In genomic region chr2:113390133-113390849, GRCh38 we compare ENCODE assay signal across 8 cellular contexts. TPM values are rescaled to one million over a fixed set of nuclear protein-coding genes. Genes with fewer than 3 reads are reported as not detected.
DNase-seq lines count a peak whose midpoint lies in the region; ATAC-seq and TF ChIP-seq lines count a peak whose summit lies in the region.

No MANE protein-coding gene starts in this region.

- TF ChIP-seq CTCF in colonic mucosa (IDR thresholded peaks at IDR 0.05) = peak; percentile 91

- H3K9me3 ChIP-seq in colonic mucosa = no peaks in the 10 kb centered on the region

- H3K27ac Mint-ChIP-seq in T-helper 2 cell treated with Interferon-gamma antibody and Interleukin-4, amounts not matched to agents 5 μg/mL and 100 μg/mL, for 36 hours = peak overlapping the region; percentile 73

- ATAC-seq in Right ventricle myocardium inferior = peak; percentile 78
- peak; percentile 92 for ATAC-seq in HG03097 (IDR thresholded peaks at IDR 0.05; ENCODE audit: low FRiP score, unreplicated experiment)

- no peaks in the 10 kb centered on the region for H3K4me1 ChIP-seq in colonic mucosa

- H3K9ac ChIP-seq in colonic mucosa (ENCODE audit: low read depth in 2 of 2, low read length in 2 of 2) = no peak overlapping the region

- no peaks in the 10 kb centered on the region for H3K9me3 Mint-ChIP-seq in T-helper 2 cell treated with Interferon-gamma antibody and Interleukin-4, amounts not matched to agents 5 μg/mL and 100 μg/mL, for 36 hours

- peaks cover 9% of the 10 kb centered on the region for H3K4me1 Mint-ChIP-seq in T-helper 2 cell treated with Interferon-gamma antibody and Interleukin-4, amounts not matched to agents 5 μg/mL and 100 μg/mL, for 36 hours (ENCODE audit: low read depth)

- no peak for DNase-seq in Right ventricle myocardium inferior (ENCODE audit: missing footprints)
- DNase-seq in cardiac septum (ENCODE audit: low spot score) = no peak
- DNase-seq in T-helper 2 cell treated with Interferon-gamma antibody and Interleukin-4, amounts not matched to agents 5 μg/mL and 100 μg/mL, for 36 hours (ENCODE audit: low spot score) = peak; percentile 51
- DNase-seq in colonic mucosa = peak; percentile 84
- peak; percentile 89 for DNase-seq in medulla oblongata (ENCODE audit: extremely low spot score)
- DNase-seq in stimulated activated CD8-positive, alpha-beta memory T cell treated with anti-CD3 and anti-CD28 coated beads, Interleukin-15, amount 100 ng/mL, for 24 hours (ENCODE audit: low read depth) = peak; percentile 2
- no peak for DNase-seq in DMS153 (lab: John Stamatoyannopoulos, UW)

- no peaks in the 10 kb centered on the region for H3K27me3 ChIP-seq in colonic mucosa

- H3K27me3 Mint-ChIP-seq in T-helper 2 cell treated with Interferon-gamma antibody and Interleukin-4, amounts not matched to agents 5 μg/mL and 100 μg/mL, for 36 hours (ENCODE audit: low read depth) = peaks cover 36% of the 10 kb centered on the region

- peaks cover 2% of the 10 kb centered on the region for H3K36me3 Mint-ChIP-seq in T-helper 2 cell treated with Interferon-gamma antibody and Interleukin-4, amounts not matched to agents 5 μg/mL and 100 μg/mL, for 36 hours (ENCODE audit: low read depth)

- no peak overlapping the region for H3K27ac ChIP-seq in colonic mucosa

- no peaks in the 10 kb centered on the region for H3K36me3 ChIP-seq in colonic mucosa

- intact Hi-C loops in Right ventricle myocardium inferior (cut with DNase I) (no loop called here), cardiac septum (cut with DNase I) (no loop called here), colonic mucosa (cut with DNase I) (no loop called here)

- peak overlapping the region; percentile 80 for H3K4me3 Mint-ChIP-seq in T-helper 2 cell treated with Interferon-gamma antibody and Interleukin-4, amounts not matched to agents 5 μg/mL and 100 μg/mL, for 36 hours

- no peak overlapping the region for H3K4me3 ChIP-seq in colonic mucosa

RNA-seq across cellular contexts. Expression of gene ZNG1B, which starts 47.2 kb away (rescaled TPM):
- total RNA-seq in Right ventricle myocardium inferior (33.9 TPM), cardiac septum (28.6 TPM), colonic mucosa (10 to 100 TPM; 27.4 to 33.5 TPM)

Comparison
In these comparisons a context has a peak if more than half of its experiments do, and no peak if none do; other contexts are left out.
1. DNase-seq: peak in T-helper 2 cell treated with Interferon-gamma antibody and Interleukin-4, amounts not matched to agents 5 μg/mL and 100 μg/mL, for 36 hours (single experiment), colonic mucosa (single experiment), medulla oblongata (single experiment) and stimulated activated CD8-positive, alpha-beta memory T cell treated with anti-CD3 and anti-CD28 coated beads, Interleukin-15, amount 100 ng/mL, for 24 hours (single experiment); none in Right ventricle myocardium inferior (single experiment), cardiac septum (single experiment) and DMS153 (single experiment).